Comparison of ENCODE assay signal across 21 cellular contexts in the genomic region with DNA sequence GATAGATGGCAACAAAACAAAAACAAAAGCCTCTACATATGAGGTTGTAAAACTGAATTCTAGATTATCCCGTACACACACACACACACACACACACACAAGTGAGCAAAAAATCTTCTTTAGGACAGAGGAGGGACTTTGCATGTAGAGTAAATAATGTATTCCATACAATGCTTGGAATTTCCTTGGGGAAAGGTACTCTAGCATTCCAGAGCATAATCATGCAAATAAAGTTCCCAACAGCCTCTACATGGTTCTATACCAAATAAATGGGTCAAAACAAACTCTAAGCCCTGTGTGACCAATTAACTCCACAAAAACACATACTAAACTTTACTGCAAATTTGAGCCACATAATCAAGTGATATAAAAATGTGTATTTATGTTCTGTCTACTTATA.
DNase-seq lines count a peak whose midpoint lies in the region; ATAC-seq, FAIRE-seq and TF ChIP-seq lines count a peak whose summit lies in the region.
"Had no signal": no experiment of that assay in that cellular context is flagged by ENCODE, and none has a peak within 500 bp of the region (broad histone marks: within the 10 kb centered on the region; RNA-seq: fewer than 3 reads in every experiment).

No MANE protein-coding gene starts in this region.

- H3K4me2 ChIP-seq in mesendoderm (ENCODE audit: low read length) = no peak overlapping the region
- no peak overlapping the region for H3K4me2 ChIP-seq in osteoblast (ENCODE audit: insufficient read depth, low read length)
- H3K4me2 ChIP-seq: A549 had no signal

- H3K79me1 ChIP-seq in mesendoderm (ENCODE audit: low read length) = no peaks in the 10 kb centered on the region

- peaks cover 30% of the 10 kb centered on the region for H3K4me1 Mint-ChIP-seq in WTC11
- H3K4me1 Mint-ChIP-seq: CD14-positive monocyte, IgD-negative memory B cell had no signal

- H3K27me3 ChIP-seq in HUES64 (ENCODE audit: insufficient read depth, low read length) (no peaks in the 10 kb centered on the region), mesendoderm (ENCODE audit: insufficient read depth, low read length, poor library complexity) (no peaks in the 10 kb centered on the region), osteoblast (ENCODE audit: insufficient read depth, low read length) (no peaks in the 10 kb centered on the region)

- H3K56ac ChIP-seq in mesendoderm (ENCODE audit: low read length) = no peak overlapping the region

- H2AK5ac ChIP-seq in mesendoderm (ENCODE audit: low read length) = no peak overlapping the region

- DNase-seq in WTC11 (ENCODE audit: low spot score) = no peak
- DNase-seq in mesendoderm = peak; percentile 57
- DNase-seq in osteoblast (ENCODE audit: insufficient read length, low spot score, missing footprints) = no peak
- DNase-seq in GM19239 (ENCODE audit: insufficient read length, low spot score) = no peak
- DNase-seq in stimulated activated naive CD4-positive, alpha-beta T cell (lab: John Stamatoyannopoulos, UW) = no peak
- DNase-seq in H54 (ENCODE audit: insufficient read length, low spot score) = no peak
- no peak for DNase-seq in amniotic stem cell (lab: John Stamatoyannopoulos, UW)
- DNase-seq: CD8-positive, alpha-beta T cell; COR-L47; DMS153; DMS79 treated with DMSO at 0.1 percent for 48 hours; EL; KG1 had no signal

- H2BK15ac ChIP-seq in mesendoderm (replicated peaks; ENCODE audit: low read depth) = no peak overlapping the region

- H3K9me3 ChIP-seq in HUES64 (ENCODE audit: insufficient read depth, low read depth, low read length) = 0 out of 2 replicates have a peak, but pooled peaks cover 6% of the 10 kb centered on the region
- no peaks in the 10 kb centered on the region for H3K9me3 ChIP-seq in osteoblast (ENCODE audit: low read depth, low read length)
- H3K9me3 ChIP-seq: HAP-1 had no signal

- POLR2A ChIA-PET in WTC11 (lab: Charles Lee) = no interaction called here

- no peak overlapping the region for H4K8ac ChIP-seq in mesendoderm (ENCODE audit: low read depth, low read length)

- no peak overlapping the region for H3K23ac ChIP-seq in mesendoderm (ENCODE audit: low read length)

- H3K36me3 ChIP-seq in HUES64 (ENCODE audit: insufficient read depth, low read length) (no peaks in the 10 kb centered on the region), mesendoderm (ENCODE audit: control insufficient read depth, insufficient read depth, low read length) (no peaks in the 10 kb centered on the region), osteoblast (ENCODE audit: insufficient read depth, low read length) (no peaks in the 10 kb centered on the region)
- H3K36me3 ChIP-seq: HAP-1 had no signal

- FAIRE-seq in GM19239 (lab: Jason Lieb, UNC) (no peak), H54 (lab: Jason Lieb, UNC) (no peak)
- FAIRE-seq: A549, D721Med, GM12892, HTR-8/SVneo had no signal

- peaks cover 26% of the 10 kb centered on the region for H3K9me3 Mint-ChIP-seq in WTC11

- H2BK120ac ChIP-seq in mesendoderm (ENCODE audit: low read depth, low read length) = no peak overlapping the region

- H3K36me3 Mint-ChIP-seq in WTC11 = peaks cover 26% of the 10 kb centered on the region
- H3K36me3 Mint-ChIP-seq: CD14-positive monocyte; CD8-positive, alpha-beta T cell; IgD-negative memory B cell had no signal

- peak; percentile 60 for ATAC-seq in WTC11
- ATAC-seq: A549; CD8-positive, alpha-beta T cell had no signal

- H4K20me1 ChIP-seq in osteoblast (ENCODE audit: insufficient read depth, low read length) = no peaks in the 10 kb centered on the region

- no peak overlapping the region for H3K4me3 Mint-ChIP-seq in WTC11
- H3K4me3 Mint-ChIP-seq: CD14-positive monocyte; CD8-positive, alpha-beta T cell; IgD-negative memory B cell had no signal

- H3K27ac ChIP-seq in HUES64 (ENCODE audit: low read depth, low read length) = peak overlapping the region; percentile 7; the same call in 1 of the 2 replicates
- H3K27ac ChIP-seq in mesendoderm (ENCODE audit: low read depth, low read length) = no peak overlapping the region
- H3K27ac ChIP-seq in osteoblast (ENCODE audit: low read depth, low read length) = no peak overlapping the region
- H3K27ac ChIP-seq: A549 had no signal

- TF ChIP-seq POLR2A in H54 (IDR thresholded peaks at IDR 0.05; ENCODE audit: low read depth, low read length) = no peak

- H3K4me1 ChIP-seq in HUES64 (ENCODE audit: insufficient read depth, low read length) = peaks cover 26% of the 10 kb centered on the region
- H3K4me1 ChIP-seq in mesendoderm (ENCODE audit: control insufficient read depth, low read depth, low read length) = no peaks in the 10 kb centered on the region
- peaks cover 7% of the 10 kb centered on the region for H3K4me1 ChIP-seq in osteoblast (ENCODE audit: insufficient read depth, low read length)
- H3K4me1 ChIP-seq: A549 had no signal

- H3K27ac Mint-ChIP-seq in WTC11 = peak overlapping the region; percentile 67
- H3K27ac Mint-ChIP-seq: CD14-positive monocyte; CD8-positive, alpha-beta T cell; IgD-negative memory B cell had no signal

- no peak overlapping the region for H3K4ac ChIP-seq in mesendoderm (ENCODE audit: low read depth, low read length)

- TF ChIP-seq CTCF in WTC11 (IDR thresholded peaks at IDR 0.05) (no peak), osteoblast (IDR thresholded peaks at IDR 0.05; ENCODE audit: extremely low read depth, low read depth, low read length) (no peak)

- H3K9ac ChIP-seq in HUES64 (ENCODE audit: low read depth, low read length) (no peak overlapping the region), mesendoderm (ENCODE audit: low read length) (no peak overlapping the region)

- H4K5ac ChIP-seq in mesendoderm (ENCODE audit: low read length) = no peak overlapping the region

- H3K79me2 ChIP-seq in mesendoderm (ENCODE audit: control insufficient read depth, insufficient read depth, low read length) (no peaks in the 10 kb centered on the region), osteoblast (ENCODE audit: insufficient read depth, low read length) (no peaks in the 10 kb centered on the region)

- H3K27me3 Mint-ChIP-seq in WTC11 (ENCODE audit: low read depth) = no peaks in the 10 kb centered on the region
- H3K27me3 Mint-ChIP-seq: IgD-negative memory B cell had no signal

- no peak overlapping the region for H3K18ac ChIP-seq in mesendoderm (ENCODE audit: low read length)

- H3K4me3 ChIP-seq in HUES64 (ENCODE audit: low read length) = no peak overlapping the region
- H3K4me3 ChIP-seq in mesendoderm (ENCODE audit: low read length) = no peak overlapping the region
- no peak overlapping the region for H3K4me3 ChIP-seq in osteoblast (ENCODE audit: insufficient read depth, low read length)
- H3K4me3 ChIP-seq: A549, HAP-1 had no signal

- WGBS in HUES64 = no CpG with 5 or more reads among the region's 1 CpG
- no CpG with 5 or more reads among the region's 1 CpG for WGBS in mesendoderm (ENCODE audit: extremely low coverage, insufficient coverage, low lambda C conversion rate)

- peak overlapping the region; percentile 62 for H2AFZ ChIP-seq in osteoblast (ENCODE audit: low read length)

- CTCF ChIA-PET in WTC11 (lab: Charles Lee) = interaction anchor here (1.2 kb wide), 1 partner anchor 145 kb away, joined by 4 read pairs; no protein-coding TSS in a partner anchor

- H2BK5ac ChIP-seq in mesendoderm (ENCODE audit: low read length) = no peak overlapping the region

TF ChIP-seq in WTC11, 78 proteins besides CTCF, POLR2A, EP300 and RAD21:
- no peak for TF ChIP-seq NR2C2 (CRISPR knock-in tag; IDR thresholded peaks at IDR 0.05)
- no peak for TF ChIP-seq NR1H2 (CRISPR knock-in tag; IDR thresholded peaks at IDR 0.05)
- TF ChIP-seq CBFB (CRISPR knock-in tag; IDR thresholded peaks at IDR 0.05; ENCODE audit: low read depth) = no peak
- TF ChIP-seq, protein P1, sequence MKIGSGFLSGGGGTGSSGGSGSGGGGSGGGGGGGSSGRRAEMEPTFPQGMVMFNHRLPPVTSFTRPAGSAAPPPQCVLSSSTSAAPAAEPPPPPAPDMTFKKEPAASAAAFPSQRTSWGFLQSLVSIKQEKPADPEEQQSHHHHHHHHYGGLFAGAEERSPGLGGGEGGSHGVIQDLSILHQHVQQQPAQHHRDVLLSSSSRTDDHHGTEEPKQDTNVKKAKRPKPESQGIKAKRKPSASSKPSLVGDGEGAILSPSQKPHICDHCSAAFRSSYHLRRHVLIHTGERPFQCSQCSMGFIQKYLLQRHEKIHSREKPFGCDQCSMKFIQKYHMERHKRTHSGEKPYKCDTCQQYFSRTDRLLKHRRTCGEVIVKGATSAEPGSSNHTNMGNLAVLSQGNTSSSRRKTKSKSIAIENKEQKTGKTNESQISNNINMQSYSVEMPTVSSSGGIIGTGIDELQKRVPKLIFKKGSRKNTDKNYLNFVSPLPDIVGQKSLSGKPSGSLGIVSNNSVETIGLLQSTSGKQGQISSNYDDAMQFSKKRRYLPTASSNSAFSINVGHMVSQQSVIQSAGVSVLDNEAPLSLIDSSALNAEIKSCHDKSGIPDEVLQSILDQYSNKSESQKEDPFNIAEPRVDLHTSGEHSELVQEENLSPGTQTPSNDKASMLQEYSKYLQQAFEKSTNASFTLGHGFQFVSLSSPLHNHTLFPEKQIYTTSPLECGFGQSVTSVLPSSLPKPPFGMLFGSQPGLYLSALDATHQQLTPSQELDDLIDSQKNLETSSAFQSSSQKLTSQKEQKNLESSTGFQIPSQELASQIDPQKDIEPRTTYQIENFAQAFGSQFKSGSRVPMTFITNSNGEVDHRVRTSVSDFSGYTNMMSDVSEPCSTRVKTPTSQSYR (CRISPR knock-in tag; IDR thresholded peaks at IDR 0.05) = no peak
- no peak for TF ChIP-seq ZNF232 (CRISPR knock-in tag; IDR thresholded peaks at IDR 0.05)
- TF ChIP-seq CREM (CRISPR knock-in tag; IDR thresholded peaks at IDR 0.05) = no peak
- TF ChIP-seq, protein P2, sequence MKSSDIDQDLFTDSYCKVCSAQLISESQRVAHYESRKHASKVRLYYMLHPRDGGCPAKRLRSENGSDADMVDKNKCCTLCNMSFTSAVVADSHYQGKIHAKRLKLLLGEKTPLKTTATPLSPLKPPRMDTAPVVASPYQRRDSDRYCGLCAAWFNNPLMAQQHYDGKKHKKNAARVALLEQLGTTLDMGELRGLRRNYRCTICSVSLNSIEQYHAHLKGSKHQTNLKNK (CRISPR knock-in tag; IDR thresholded peaks at IDR 0.05) = no peak
- TF ChIP-seq ZNF416 (CRISPR knock-in tag; IDR thresholded peaks at IDR 0.05) = no peak
- TF ChIP-seq TP53 (CRISPR knock-in tag; IDR thresholded peaks at IDR 0.05) = no peak
